Comparison of ENCODE assay signal across 12 cellular contexts in genomic region chr12:6124411-6125151, GRCh38. TPM values are rescaled to one million over a fixed set of nuclear protein-coding genes. Genes with fewer than 3 reads are reported as not detected.
DNase-seq lines count a peak whose midpoint lies in the region; ATAC-seq and TF ChIP-seq lines count a peak whose summit lies in the region.
"Had no signal": no experiment of that assay in that cellular context is flagged by ENCODE, and none has a peak within 500 bp of the region (broad histone marks: within the 10 kb centered on the region; RNA-seq: fewer than 3 reads in every experiment).

TSS of gene VWF (minus strand) at chr12:6124670. CDS start at chr12:6123196, 1,474 bp downstream.

- intact Hi-C loops in activated CD4-positive, alpha-beta T cell treated with anti-CD3 and anti-CD28 coated beads for 36 hours (cut with DNase I, micrococcal nuclease) = no loop called here

- peak within 1 kb of the TSS; percentile 63 for H3K9ac ChIP-seq in mesendoderm (ENCODE audit: low read length)

- H3K36me3 Mint-ChIP-seq in endothelial cell (ENCODE audit: low read depth, unreplicated experiment) = no peaks in the 10 kb centered on the region
- no peaks in the 10 kb centered on the region for H3K36me3 Mint-ChIP-seq in activated CD4-positive, alpha-beta T cell treated with anti-CD3 and anti-CD28 coated beads for 36 hours (ENCODE audit: low read depth)
- H3K36me3 Mint-ChIP-seq: CD14-positive monocyte; natural killer cell treated with Interleukin-12 subunit alpha and Interleukin-12 subunit beta and Interleukin-15 and Interleukin-18, amount 100 ng/mL, for 72 hours had no signal

- H3K27me3 ChIP-seq in mesendoderm (ENCODE audit: insufficient read depth, low read length, poor library complexity) = no peaks in the 10 kb centered on the region
- H3K27me3 ChIP-seq: SJSA1 had no signal

- H3K4me1 Mint-ChIP-seq in endothelial cell (ENCODE audit: unreplicated experiment) = peaks cover 42% of the 10 kb centered on the region
- H3K4me1 Mint-ChIP-seq in activated CD4-positive, alpha-beta T cell treated with anti-CD3 and anti-CD28 coated beads for 36 hours = no peaks in the 10 kb centered on the region
- H3K4me1 Mint-ChIP-seq: CD14-positive monocyte had no signal

- peak within 1 kb of the TSS; percentile 82 for H4K5ac ChIP-seq in mesendoderm (ENCODE audit: low read length)

- no peak within 1 kb of the TSS for H2BK15ac ChIP-seq in mesendoderm (replicated peaks; ENCODE audit: low read depth)

- DNase-seq in RWPE1 (ENCODE audit: low spot score) (peak; percentile 22), endothelial cell (ENCODE audit: low spot score) (peak; percentile 40), mesendoderm (peak; percentile 95), 8988T (no peak)
- DNase-seq in activated CD4-positive, alpha-beta T cell treated with anti-CD3 and anti-CD28 coated beads for 36 hours = no peak
- DNase-seq: foreskin fibroblast had no signal

- peak within 1 kb of the TSS; percentile 93 for H3K27ac Mint-ChIP-seq in endothelial cell (ENCODE audit: unreplicated experiment)
- H3K27ac Mint-ChIP-seq in activated CD4-positive, alpha-beta T cell treated with anti-CD3 and anti-CD28 coated beads for 36 hours = no peak within 1 kb of the TSS
- H3K27ac Mint-ChIP-seq: natural killer cell treated with Interleukin-12 subunit alpha and Interleukin-12 subunit beta and Interleukin-15 and Interleukin-18, amount 100 ng/mL, for 72 hours had no signal

- H4K8ac ChIP-seq in mesendoderm (ENCODE audit: low read depth, low read length) = no peak within 1 kb of the TSS

- H2AK5ac ChIP-seq in mesendoderm (ENCODE audit: low read length) = peak within 1 kb of the TSS; percentile 99

- H3K4ac ChIP-seq in mesendoderm (ENCODE audit: low read depth, low read length) = peak within 1 kb of the TSS; percentile 76

- H3K27ac ChIP-seq in RWPE1 (no peak within 1 kb of the TSS), mesendoderm (ENCODE audit: low read depth, low read length) (peak within 1 kb of the TSS; percentile 86)
- H3K27ac ChIP-seq: SJSA1 had no signal

- no peak for TF ChIP-seq CTCF in RWPE1 (conservative IDR thresholded peaks at IDR 0.05; ENCODE audit: low read depth)
- TF ChIP-seq CTCF in endothelial cell (IDR thresholded peaks at IDR 0.05; ENCODE audit: unreplicated experiment) = no peak
- no peak for TF ChIP-seq CTCF in subcutaneous adipose tissue (IDR thresholded peaks at IDR 0.05; ENCODE audit: low read depth)

- peak within 1 kb of the TSS; percentile 15 for H3K4me2 ChIP-seq in mesendoderm (ENCODE audit: low read length)

- peak within 1 kb of the TSS; percentile 40 for H3K18ac ChIP-seq in mesendoderm (ENCODE audit: low read length)

- H3K4me3 Mint-ChIP-seq in endothelial cell (ENCODE audit: unreplicated experiment) = peak within 1 kb of the TSS; percentile 65
- H3K4me3 Mint-ChIP-seq in activated CD4-positive, alpha-beta T cell treated with anti-CD3 and anti-CD28 coated beads for 36 hours = no peak within 1 kb of the TSS
- H3K4me3 Mint-ChIP-seq: natural killer cell treated with Interleukin-12 subunit alpha and Interleukin-12 subunit beta and Interleukin-15 and Interleukin-18, amount 100 ng/mL, for 72 hours had no signal

- POLR2A ChIA-PET in RWPE1 (lab: Yijun Ruan, JAX; ENCODE audit: low non-redundant PET) = no interaction called here
- POLR2A ChIA-PET in activated CD4-positive, alpha-beta T cell treated with anti-CD3 and anti-CD28 coated beads for 36 hours (lab: Charles Lee) = no interaction called here

- no peak within 1 kb of the TSS for H3K4me3 ChIP-seq in mesendoderm (ENCODE audit: low read length)
- H3K4me3 ChIP-seq: SJSA1 had no signal

- no peaks in the 10 kb centered on the region for H3K27me3 Mint-ChIP-seq in endothelial cell (ENCODE audit: unreplicated experiment)
- no peaks in the 10 kb centered on the region for H3K27me3 Mint-ChIP-seq in activated CD4-positive, alpha-beta T cell treated with anti-CD3 and anti-CD28 coated beads for 36 hours

- ATAC-seq in GM18861 (IDR thresholded peaks at IDR 0.05; ENCODE audit: unreplicated experiment) = no peak
- ATAC-seq in activated CD4-positive, alpha-beta T cell treated with anti-CD3 and anti-CD28 coated beads for 36 hours = no peak
- no peak for ATAC-seq in HG03460 (IDR thresholded peaks at IDR 0.05; ENCODE audit: unreplicated experiment)

- no peaks in the 10 kb centered on the region for H3K79me1 ChIP-seq in mesendoderm (ENCODE audit: low read length)

- H3K36me3 ChIP-seq in mesendoderm (ENCODE audit: control insufficient read depth, insufficient read depth, low read length) = no peaks in the 10 kb centered on the region
- H3K36me3 ChIP-seq: SJSA1 had no signal

- H3K23ac ChIP-seq in mesendoderm (ENCODE audit: low read length) = no peak within 1 kb of the TSS

- peak within 1 kb of the TSS; percentile 89 for H3K56ac ChIP-seq in mesendoderm (ENCODE audit: low read length)

- WGBS in mesendoderm (ENCODE audit: extremely low coverage, insufficient coverage, low lambda C conversion rate) = no CpG with 5 or more reads among the region's 5 CpGs

- H2BK5ac ChIP-seq in mesendoderm (ENCODE audit: low read length) = peak within 1 kb of the TSS; percentile 97

- H3K4me1 ChIP-seq in mesendoderm (ENCODE audit: control insufficient read depth, low read depth, low read length) = peaks cover 16% of the 10 kb centered on the region

- no peaks in the 10 kb centered on the region for H3K79me2 ChIP-seq in mesendoderm (ENCODE audit: control insufficient read depth, insufficient read depth, low read length)

- CTCF ChIA-PET in RWPE1 (lab: Yijun Ruan, JAX) = interaction anchor here (1.1 kb wide), 1 partner anchor 11 kb away, joined by 4 read pairs; no protein-coding TSS in a partner anchor
- CTCF ChIA-PET in activated CD4-positive, alpha-beta T cell treated with anti-CD3 and anti-CD28 coated beads for 36 hours (lab: Charles Lee) = interaction anchor here (0.9 kb wide), 1 partner anchor 16 kb away, joined by 4 read pairs; no protein-coding TSS in a partner anchor

- H2BK120ac ChIP-seq in mesendoderm (ENCODE audit: low read depth, low read length) = peak within 1 kb of the TSS; percentile 66

- no peaks in the 10 kb centered on the region for H3K9me3 Mint-ChIP-seq in endothelial cell (ENCODE audit: unreplicated experiment)
- no peaks in the 10 kb centered on the region for H3K9me3 Mint-ChIP-seq in activated CD4-positive, alpha-beta T cell treated with anti-CD3 and anti-CD28 coated beads for 36 hours (ENCODE audit: low read depth)
- H3K9me3 Mint-ChIP-seq: CD14-positive monocyte; natural killer cell treated with Interleukin-12 subunit alpha and Interleukin-12 subunit beta and Interleukin-15 and Interleukin-18, amount 100 ng/mL, for 72 hours had no signal

RNA-seq across cellular contexts. Expression of gene VWF, which starts in this region (rescaled TPM):
- total RNA-seq in endothelial cell (ENCODE audit: unreplicated experiment) (56.0 TPM), subcutaneous adipose tissue (100 to 1,000 TPM; 132 to 853 (median 240) TPM)
- polyA plus RNA-seq in mesendoderm (2013, experiment 1 of 2) = 0.15 TPM
- 0.15 TPM for polyA plus RNA-seq in mesendoderm (2013, experiment 2 of 2)
- total RNA-seq in activated CD4-positive, alpha-beta T cell treated with anti-CD3 and anti-CD28 coated beads for 36 hours = under 1 TPM in 1 of 2 experiments, not detected in 1; 0.07 TPM
- total RNA-seq: natural killer cell treated with Interleukin-12 subunit alpha and Interleukin-12 subunit beta and Interleukin-15 and Interleukin-18, amount 100 ng/mL, for 72 hours had no signal

Comparison
In these comparisons a context has a peak if more than half of its experiments do, and no peak if none do; other contexts are left out.
1. RNA of gene VWF (total RNA-seq): 132 to 853 TPM in subcutaneous adipose tissue and 56.0 TPM in endothelial cell (single experiment); 0.07 TPM in activated CD4-positive, alpha-beta T cell treated with anti-CD3 and anti-CD28 coated beads for 36 hours; every median in the first group is over 10 times any median in the second.
2. DNase-seq: peak in RWPE1 (single experiment), endothelial cell (single experiment) and mesendoderm (single experiment); none in 8988T (single experiment) and activated CD4-positive, alpha-beta T cell treated with anti-CD3 and anti-CD28 coated beads for 36 hours (single experiment).